ENCODE assay signal across 18 cellular contexts in genomic region chr13:30105381-30105780, GRCh38.
A peak's percentile ranks its signal among the peaks of the same experiment; 100 is the strongest.
DNase-seq lines count a peak whose midpoint lies in the region; ATAC-seq and TF ChIP-seq lines count a peak whose summit lies in the region.
"Had no signal": no experiment of that assay in that cellular context is flagged by ENCODE, and none has a peak within 500 bp of the region (broad histone marks: within the 10 kb centered on the region; RNA-seq: fewer than 3 reads in every experiment).

No MANE protein-coding gene starts in this region.

- 73% methylated on average over 8 of the region's 8 CpGs for WGBS in mesenchymal stem cell

- H2AFZ ChIP-seq in PC-3 (ENCODE audit: low read length), result no peak overlapping the region
- H2AFZ ChIP-seq in mesenchymal stem cell (ENCODE audit: low read depth, low read length), result no peak overlapping the region

- H3K4me1 ChIP-seq in PC-3 (ENCODE audit: insufficient read depth, low read length) (peaks cover 17% of the 10 kb centered on the region; the same call in 1 of the 2 replicates), mesenchymal stem cell (ENCODE audit: control insufficient read depth, insufficient read depth, low read depth, low read length) (no peaks in the 10 kb centered on the region)

- H4K20me1 ChIP-seq in PC-3 (ENCODE audit: low read length), result no peaks in the 10 kb centered on the region

- DNase-seq in AG09309 (ENCODE audit: low read depth) (no peak), PC-3 (no peak), Right ventricle myocardium superior (no peak), mesenchymal stem cell (no peak), SIG-M5 (lab: John Stamatoyannopoulos, UW) (no peak), T-helper 2 cell (no peak)
- DNase-seq in effector CD8-positive, alpha-beta T cell (lab: John Stamatoyannopoulos, UW), result no peak
- DNase-seq: activated CD4-positive, CD25-positive, alpha-beta regulatory T cell; activated CD8-positive, alpha-beta memory T cell treated with anti-CD3 and anti-CD28 coated beads for 24 hours; activated naive CD8-positive, alpha-beta T cell treated with anti-CD3 and anti-CD28 coated beads, Interleukin-2, amount 50 U/mL, for 24 hours; caudate nucleus; esophagus squamous epithelium; NCI-H1417; NCI-H526; nephron progenitor cell; stimulated activated CD4-positive, alpha-beta T cell treated with anti-CD3 and anti-CD28 coated beads, Interleukin-12 subunit alpha, Interleukin-12 subunit beta, amount 100 ng/mL, for 4 hours had no signal

- H3K4ac ChIP-seq in mesenchymal stem cell (ENCODE audit: low read depth in 1 of 2, low read length in 2 of 2), result no peak overlapping the region

- no peak overlapping the region for H2AK5ac ChIP-seq in mesenchymal stem cell (ENCODE audit: low read length, severe bottlenecking)

- no peak overlapping the region for H3K4me3 ChIP-seq in AG09309 (ENCODE audit: control insufficient read depth, low read depth, low read length)
- no peak overlapping the region for H3K4me3 ChIP-seq in PC-3 (ENCODE audit: low read length)
- H3K4me3 ChIP-seq in mesenchymal stem cell (ENCODE audit: insufficient read depth in 1 of 2, low read depth in 1 of 2, low read length in 2 of 2), result no peak overlapping the region
- H3K4me3 ChIP-seq: esophagus squamous epithelium had no signal

- H3K9me3 ChIP-seq in PC-3 (ENCODE audit: low read length), result no peaks in the 10 kb centered on the region
- H3K9me3 ChIP-seq in mesenchymal stem cell (ENCODE audit: control insufficient read depth, low read length), result no peaks in the 10 kb centered on the region
- H3K9me3 ChIP-seq: esophagus squamous epithelium had no signal

- H3K27me3 ChIP-seq in PC-3 (ENCODE audit: low read length) (no peaks in the 10 kb centered on the region), mesenchymal stem cell (ENCODE audit: control insufficient read depth in 1 of 2, insufficient read depth in 1 of 2, low read length in 2 of 2) (no peaks in the 10 kb centered on the region)
- H3K27me3 ChIP-seq: esophagus squamous epithelium had no signal

- CTCF ChIA-PET in PC-3 (lab: Charles Lee), result no interaction called here

- H3K9ac ChIP-seq in PC-3 (ENCODE audit: low read length) (no peak overlapping the region), mesenchymal stem cell (ENCODE audit: low read length) (no peak overlapping the region)

- H3K23ac ChIP-seq in mesenchymal stem cell (ENCODE audit: low read length in 2 of 2), result no peak overlapping the region

- peak overlapping the region in 1 of 2 experiments; percentile 57 for H2BK12ac ChIP-seq in mesenchymal stem cell (ENCODE audit: low read length in 2 of 2)

- H3F3A ChIP-seq in PC-3 (ENCODE audit: low read length, unreplicated experiment), result no peaks in the 10 kb centered on the region

- no peaks in the 10 kb centered on the region for H3K79me2 ChIP-seq in PC-3 (ENCODE audit: low read length)

- peak overlapping the region; percentile 73 for H4K8ac ChIP-seq in mesenchymal stem cell (ENCODE audit: low read length)

- H3K14ac ChIP-seq in mesenchymal stem cell (ENCODE audit: low read length in 2 of 2), result no peak overlapping the region

- no TSS peak for BruUV-seq in PC-3 (replicated peaks; lab: Mats Ljungman, UMichigan)

- intact Hi-C loops in PC-3 (cut with micrococcal nuclease) (no loop called here), Right ventricle myocardium superior (cut with DNase I) (no loop called here)

- TF ChIP-seq CTCF in AG09309 (IDR thresholded peaks at IDR 0.05; ENCODE audit: control insufficient read depth, insufficient read depth, low read depth, low read length, missing control alignments), result peak; percentile 2
- no peak for TF ChIP-seq CTCF in PC-3 (conservative IDR thresholded peaks at IDR 0.05; ENCODE audit: low read depth, low read length)

- H2BK5ac ChIP-seq in mesenchymal stem cell (ENCODE audit: low read depth, low read length, poor library complexity, severe bottlenecking), result no peak overlapping the region

- no peak overlapping the region for H3K18ac ChIP-seq in mesenchymal stem cell (ENCODE audit: low read depth in 1 of 2, low read length in 2 of 2)

- no peak overlapping the region for H2BK15ac ChIP-seq in mesenchymal stem cell (ENCODE audit: low read depth, poor library complexity, severe bottlenecking)

- POLR2A ChIA-PET in PC-3 (lab: Charles Lee; ENCODE audit: unreplicated experiment), result no interaction called here

- H4K91ac ChIP-seq in mesenchymal stem cell (ENCODE audit: low read length), result peak overlapping the region; percentile 31

- H2BK120ac ChIP-seq in mesenchymal stem cell (ENCODE audit: low read depth, low read length), result no peak overlapping the region

- 0 out of 2 replicates have a peak, but pooled peaks have one; percentile 29 for ATAC-seq in PC-3
- peak; percentile 77 for ATAC-seq in Right ventricle myocardium superior (ENCODE audit: poor library complexity)
- no peak for ATAC-seq in HG03280 (IDR thresholded peaks at IDR 0.05; ENCODE audit: unreplicated experiment)
- ATAC-seq: activated naive CD8-positive, alpha-beta T cell treated with anti-CD3 and anti-CD28 coated beads, Interleukin-2, amount 50 U/mL, for 24 hours had no signal

- H3K27ac ChIP-seq in PC-3 (ENCODE audit: low read length) (no peak overlapping the region), mesenchymal stem cell (ENCODE audit: low read length, poor library complexity, severe bottlenecking) (no peak overlapping the region)
- H3K27ac ChIP-seq: C4-2B, esophagus squamous epithelium had no signal

- H3K36me3 ChIP-seq in PC-3 (ENCODE audit: low read depth, low read length) (no peaks in the 10 kb centered on the region), mesenchymal stem cell (ENCODE audit: control insufficient read depth in 1 of 2, insufficient read depth in 2 of 2, low read depth in 1 of 2, low read length in 2 of 2) (no peaks in the 10 kb centered on the region)
- H3K36me3 ChIP-seq: esophagus squamous epithelium had no signal

- H3K9me2 ChIP-seq in PC-3 (replicated peaks; ENCODE audit: low read length), result no peaks in the 10 kb centered on the region

- no peaks in the 10 kb centered on the region for H3K79me1 ChIP-seq in mesenchymal stem cell (replicated peaks; ENCODE audit: low read length, poor library complexity, severe bottlenecking)

- H3K4me2 ChIP-seq in PC-3 (ENCODE audit: low read length) (no peak overlapping the region), mesenchymal stem cell (ENCODE audit: low read length, poor library complexity, severe bottlenecking) (no peak overlapping the region)
